ENCODE assay signal across 11 cellular contexts in the genomic region with DNA sequence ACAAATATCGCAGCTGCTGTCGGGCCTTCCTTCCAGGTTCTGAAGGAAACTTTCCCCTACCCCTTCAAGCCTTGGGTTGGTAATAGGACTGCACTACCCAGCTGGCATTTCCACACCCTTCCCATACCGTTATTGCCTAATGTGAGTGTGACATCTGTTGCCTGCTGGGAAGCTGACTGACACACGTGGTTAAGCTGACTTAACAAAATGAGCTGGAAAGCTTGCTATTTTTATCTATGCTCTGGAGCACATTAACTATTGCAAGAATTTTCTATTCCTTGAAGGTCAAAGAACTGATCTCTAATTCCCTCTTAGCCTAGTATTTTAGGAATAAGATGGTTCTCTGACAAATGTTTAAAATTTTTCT.
DNase-seq lines count a peak whose midpoint lies in the region; ATAC-seq and TF ChIP-seq lines count a peak whose summit lies in the region.
"Had no signal": no experiment of that assay in that cellular context is flagged by ENCODE, and none has a peak within 500 bp of the region (broad histone marks: within the 10 kb centered on the region; RNA-seq: fewer than 3 reads in every experiment).

No MANE protein-coding gene starts in this region.

- in situ Hi-C loops in mammary epithelial cell (cut with MboI; ENCODE audit: low sequenced_read_pairs in 2 of 2), result no loop called here

- CTCF ChIA-PET in mammary epithelial cell (lab: Charles Lee; ENCODE audit: low non-redundant PET), result interaction anchor here (0.5 kb wide), 1 partner anchor 884 kb away, joined by 7 read pairs; no protein-coding TSS in a partner anchor

- no peak overlapping the region for H3K9ac ChIP-seq in mammary epithelial cell (ENCODE audit: insufficient read depth, low read length)

- no TSS peak for BruUV-seq in mammary epithelial cell (replicated peaks; lab: Mats Ljungman, UMichigan)

- H2AFZ ChIP-seq in mammary epithelial cell (ENCODE audit: low read depth, low read length), result no peak overlapping the region

- intact Hi-C loops in Right ventricle myocardium inferior (cut with DNase I), result no loop called here
- intact Hi-C loops in cardiac septum (cut with DNase I), result no loop called here
- intact Hi-C loops in mammary epithelial cell (cut with micrococcal nuclease), result no loop called here
- intact Hi-C loops in upper lobe of right lung (cut with DNase I), result no loop called here
- intact Hi-C loops in posterior cingulate gyrus (cut with DNase I), result no loop called here

- H3K79me2 ChIP-seq in mammary epithelial cell (ENCODE audit: insufficient read depth, low read length), result no peaks in the 10 kb centered on the region

- H3K4me3 ChIP-seq in mammary epithelial cell (replicated peaks in 1 of 3; ENCODE audit: insufficient read depth in 1 of 3, low read depth in 2 of 3, low read length in 3 of 3) (no peak overlapping the region), upper lobe of right lung (no peak overlapping the region)

- DNase-seq in Right ventricle myocardium inferior (ENCODE audit: missing footprints) (no peak), cardiac septum (ENCODE audit: low spot score) (no peak), mammary epithelial cell (peak; percentile 5), kidney glomerular epithelial cell (lab: John Stamatoyannopoulos, UW) (peak; percentile 11), upper lobe of right lung (no peak), NCI-H146 treated with DMSO at 0.1 percent for 48 hours (lab: John Stamatoyannopoulos, UW; ENCODE audit: unreplicated experiment) (no peak), posterior cingulate gyrus (no peak)
- DNase-seq in activated effector memory CD4-positive, alpha-beta T cell treated with anti-CD3 and anti-CD28 coated beads, Interleukin-2, amount 50 U/mL, for 16 hours, result no peak
- DNase-seq: activated naive CD4-positive, alpha-beta T cell; NCI-H1048; stimulated activated CD4-positive, alpha-beta T cell treated with anti-CD3 and anti-CD28 coated beads, Interleukin-4, amount 100 ng/mL, for 24 hours had no signal

- H3K4me2 ChIP-seq in mammary epithelial cell (ENCODE audit: insufficient read depth, low read depth, low read length), result no peak overlapping the region

- no peaks in the 10 kb centered on the region for H3K4me1 ChIP-seq in mammary epithelial cell (ENCODE audit: insufficient read depth, low read length)
- peaks cover 9% of the 10 kb centered on the region for H3K4me1 ChIP-seq in upper lobe of right lung

- H3K27me3 ChIP-seq in mammary epithelial cell (ENCODE audit: insufficient read depth, low read length), result peaks cover 4% of the 10 kb centered on the region
- H3K27me3 ChIP-seq in upper lobe of right lung, result no peaks in the 10 kb centered on the region

- H4K20me1 ChIP-seq in mammary epithelial cell (ENCODE audit: insufficient read depth, low read length), result no peaks in the 10 kb centered on the region

- ATAC-seq in Right ventricle myocardium inferior, result peak; percentile 91
- ATAC-seq in upper lobe of right lung, result peak; percentile 74

- H3K36me3 ChIP-seq in mammary epithelial cell (ENCODE audit: insufficient read depth, low read length) (no peaks in the 10 kb centered on the region), upper lobe of right lung (no peaks in the 10 kb centered on the region)

- H3K27ac ChIP-seq in mammary epithelial cell (ENCODE audit: insufficient read depth, low read depth, low read length) (no peak overlapping the region), upper lobe of right lung (no peak overlapping the region)

- dilution Hi-C loops in mammary epithelial cell (cut with HindIII; ENCODE audit: low sequenced_read_pairs), result no loop called here

- WGBS in mammary epithelial cell (ENCODE audit: low coverage, missing lambda C conversion rate), result 51% methylated on average over 3 of the region's 4 CpGs

- H3K9me3 ChIP-seq in mammary epithelial cell (replicated peaks; ENCODE audit: insufficient read depth, low read length) (no peaks in the 10 kb centered on the region), upper lobe of right lung (no peaks in the 10 kb centered on the region)

- no peak for TF ChIP-seq CTCF in mammary epithelial cell (conservative IDR thresholded peaks at IDR 0.05 in 1 of 2, IDR thresholded peaks at IDR 0.05 in 1 of 2; ENCODE audit: extremely low read depth in 1 of 2, insufficient read depth in 1 of 2, low read depth in 1 of 2, low read length in 2 of 2)
- no peak for TF ChIP-seq CTCF in upper lobe of right lung (IDR thresholded peaks at IDR 0.05)

Comparison
In these comparisons a context has a peak if more than half of its experiments do, and no peak if none do; other contexts are left out.
1. DNase-seq: peak in mammary epithelial cell (single experiment) and kidney glomerular epithelial cell (single experiment); none in Right ventricle myocardium inferior (single experiment), cardiac septum (single experiment), upper lobe of right lung (single experiment), NCI-H146 treated with DMSO at 0.1 percent for 48 hours (single experiment), activated effector memory CD4-positive, alpha-beta T cell treated with anti-CD3 and anti-CD28 coated beads, Interleukin-2, amount 50 U/mL, for 16 hours (single experiment) and posterior cingulate gyrus (0 of 10).